ENCODE assay signal across 1 cellular context in genomic region chr19:44356383-44357111, GRCh38.
TF ChIP-seq lines count a peak whose summit lies in the region.

Gene ZNF112, minus strand, starts transcription at chr19:44356680. Its CDS starts 16,141 bp downstream, at chr19:44340539.

TF ChIP-seq in HepG2, 621 proteins besides CTCF, POLR2A, EP300 and RAD21 (continued from another document and continues in another):
- TF ChIP-seq HNRNPLL (IDR thresholded peaks at IDR 0.05; ENCODE audit: low read depth, low read length, poor library complexity, severe bottlenecking) (no peak), IRF9 (CRISPR knock-in tag; IDR thresholded peaks at IDR 0.05; ENCODE audit: borderline replicate concordance) (0 out of 2 replicates have a peak, but pooled peaks have one; percentile 33), ZNF160 (CRISPR knock-in tag; IDR thresholded peaks at IDR 0.05) (no peak), NR1H2 (CRISPR knock-in tag; IDR thresholded peaks at IDR 0.05; ENCODE audit: borderline replicate concordance, low read depth) (no peak), CREM (IDR thresholded peaks at IDR 0.05) (peak; percentile 99), CREM (CRISPR knock-in tag; IDR thresholded peaks at IDR 0.05) (no peak), HBP1 (CRISPR knock-in tag; IDR thresholded peaks at IDR 0.05; ENCODE audit: low read depth) (0 out of 2 replicates have a peak, but pooled peaks have one; percentile 29), ZSCAN29 (CRISPR knock-in tag; conservative IDR thresholded peaks at IDR 0.05) (no peak), RBAK (CRISPR knock-in tag; IDR thresholded peaks at IDR 0.05) (no peak), HIC2 (CRISPR knock-in tag; IDR thresholded peaks at IDR 0.05; ENCODE audit: low read depth) (no peak), KLF9 (CRISPR knock-in tag; IDR thresholded peaks at IDR 0.05; ENCODE audit: low read depth) (no peak), ZNF234 (CRISPR knock-in tag; conservative IDR thresholded peaks at IDR 0.05) (no peak), SYNCRIP (IDR thresholded peaks at IDR 0.05; ENCODE audit: insufficient read depth, low read depth, low read length) (no peak), MLXIP (CRISPR knock-in tag; IDR thresholded peaks at IDR 0.05; ENCODE audit: borderline replicate concordance) (no peak), RCOR2 (CRISPR knock-in tag; IDR thresholded peaks at IDR 0.05) (no peak), TFAP4 (IDR thresholded peaks at IDR 0.05; ENCODE audit: borderline replicate concordance, low read depth) (no peak), ZNF292 (CRISPR knock-in tag; IDR thresholded peaks at IDR 0.05; ENCODE audit: borderline replicate concordance, low read depth) (no peak), ATF7 (IDR thresholded peaks at IDR 0.05) (no peak), ATF7 (CRISPR knock-in tag; IDR thresholded peaks at IDR 0.05) (no peak), ZNF484 (CRISPR knock-in tag; IDR thresholded peaks at IDR 0.05; ENCODE audit: borderline replicate concordance, low read depth) (no peak), MIER3 (CRISPR knock-in tag; IDR thresholded peaks at IDR 0.05; ENCODE audit: borderline replicate concordance) (no peak), ZNF780A (CRISPR knock-in tag; IDR thresholded peaks at IDR 0.05) (no peak), ZNF766 (CRISPR knock-in tag; IDR thresholded peaks at IDR 0.05; ENCODE audit: borderline replicate concordance) (no peak), ZNF335 (CRISPR knock-in tag; IDR thresholded peaks at IDR 0.05) (peak; percentile 97), ZBTB44 (CRISPR knock-in tag; IDR thresholded peaks at IDR 0.05) (no peak), MNT (IDR thresholded peaks at IDR 0.05) (no peak), SSRP1 (CRISPR knock-in tag; IDR thresholded peaks at IDR 0.05) (no peak), SNAPC4 (CRISPR knock-in tag; IDR thresholded peaks at IDR 0.05) (no peak), ZNF841 (CRISPR knock-in tag; IDR thresholded peaks at IDR 0.05; ENCODE audit: borderline replicate concordance) (no peak), TAF1 (CRISPR knock-in tag; IDR thresholded peaks at IDR 0.05) (peak; percentile 82), ZNF691 (CRISPR knock-in tag; IDR thresholded peaks at IDR 0.05; ENCODE audit: borderline replicate concordance, low read depth) (no peak), ZNF563 (CRISPR knock-in tag; IDR thresholded peaks at IDR 0.05) (peak; percentile 63; the same call in 1 of the 2 replicates), STAT5B (CRISPR knock-in tag; IDR thresholded peaks at IDR 0.05) (no peak), ZNF776 (CRISPR knock-in tag; IDR thresholded peaks at IDR 0.05) (no peak), PITX1 (CRISPR knock-in tag; IDR thresholded peaks at IDR 0.05) (peak; percentile 67; the same call in 1 of the 2 replicates), JUND (CRISPR knock-in tag; IDR thresholded peaks at IDR 0.05) (no peak), PRDM10 (CRISPR knock-in tag; IDR thresholded peaks at IDR 0.05; ENCODE audit: low read depth) (no peak)
